ENCODE assay signal across 14 cellular contexts in the genomic region with DNA sequence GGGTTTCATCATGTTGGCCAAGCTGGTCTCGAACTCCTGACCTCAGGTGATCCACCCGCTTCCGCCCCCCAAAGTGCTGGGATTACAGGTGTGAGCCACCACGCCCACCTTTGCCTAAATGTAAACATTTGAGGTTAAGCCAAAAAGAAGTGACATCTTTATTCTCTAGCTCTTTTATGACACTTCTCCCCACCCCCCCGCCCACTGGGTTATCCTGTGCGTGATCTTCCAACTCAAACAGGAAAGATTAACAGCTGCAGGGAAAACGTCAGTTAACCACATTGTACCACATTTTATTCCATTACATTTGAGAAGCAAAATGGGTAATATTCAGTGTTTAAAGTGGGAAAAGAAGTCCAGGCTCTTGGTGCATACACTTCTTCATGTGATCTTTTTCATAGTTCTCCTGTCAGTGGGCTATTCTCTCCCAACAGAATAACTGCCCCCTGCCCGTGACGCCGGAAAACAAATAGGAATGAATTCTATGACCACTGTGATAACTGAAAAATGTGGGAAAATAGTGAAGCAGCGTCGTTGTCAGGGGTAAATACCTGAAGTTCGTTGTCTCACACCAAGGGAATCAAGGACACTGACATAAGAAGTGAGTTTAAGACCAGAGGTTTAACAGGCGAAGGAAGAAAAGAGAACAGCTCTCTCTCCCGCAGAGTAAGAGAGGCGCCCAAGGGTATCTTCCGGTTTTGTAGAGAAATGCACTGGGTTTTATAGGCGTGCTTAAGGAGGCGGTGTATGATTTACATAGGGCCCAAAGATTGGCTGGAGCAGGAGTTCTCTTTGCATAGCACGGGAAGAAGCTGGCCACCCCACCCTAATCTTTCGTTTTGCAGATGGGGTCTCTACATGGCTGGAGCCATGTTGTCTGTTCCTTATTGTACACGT. TPM values are rescaled to one million over a fixed set of nuclear protein-coding genes. Genes with fewer than 3 reads are reported as not detected.
A peak's percentile ranks its signal among the peaks of the same experiment; 100 is the strongest.
DNase-seq lines count a peak whose midpoint lies in the region; ATAC-seq and TF ChIP-seq lines count a peak whose summit lies in the region.
"Had no signal": no experiment of that assay in that cellular context is flagged by ENCODE, and none has a peak within 500 bp of the region (broad histone marks: within the 10 kb centered on the region; RNA-seq: fewer than 3 reads in every experiment).

No MANE protein-coding gene starts in this region.

- TF ChIP-seq CTCF in A673 (conservative IDR thresholded peaks at IDR 0.05; ENCODE audit: low read depth, low read length), result no peak

- no peak overlapping the region for H3K4me3 Mint-ChIP-seq in activated CD4-positive, alpha-beta T cell treated with anti-CD3 and anti-CD28 coated beads for 36 hours
- H3K4me3 Mint-ChIP-seq in dendritic cell treated with granulocyte-macrophage colony-stimulating factor and Interleukin-4, amounts not matched to agents 40 ng/mL and 50 ng/mL, for 4 days, result no peak overlapping the region
- H3K4me3 Mint-ChIP-seq: effector memory CD8-positive, alpha-beta T cell had no signal

- H3K27me3 ChIP-seq in A673 (replicated peaks; ENCODE audit: insufficient read depth, low read depth, low read length, poor library complexity), result no peaks in the 10 kb centered on the region
- H3K27me3 ChIP-seq: sigmoid colon had no signal

- POLR2A ChIA-PET in activated CD4-positive, alpha-beta T cell treated with anti-CD3 and anti-CD28 coated beads for 36 hours (lab: Charles Lee), result no interaction called here
- POLR2A ChIA-PET in A673 (lab: Charles Lee; ENCODE audit: low non-redundant PET), result no interaction called here

- no peaks in the 10 kb centered on the region for H3K9me3 Mint-ChIP-seq in activated CD4-positive, alpha-beta T cell treated with anti-CD3 and anti-CD28 coated beads for 36 hours (ENCODE audit: low read depth)
- peaks cover 6% of the 10 kb centered on the region for H3K9me3 Mint-ChIP-seq in dendritic cell treated with granulocyte-macrophage colony-stimulating factor and Interleukin-4, amounts not matched to agents 40 ng/mL and 50 ng/mL, for 4 days
- H3K9me3 Mint-ChIP-seq: effector memory CD8-positive, alpha-beta T cell had no signal

- H3K27me3 Mint-ChIP-seq in activated CD4-positive, alpha-beta T cell treated with anti-CD3 and anti-CD28 coated beads for 36 hours, result no peaks in the 10 kb centered on the region
- no peaks in the 10 kb centered on the region for H3K27me3 Mint-ChIP-seq in dendritic cell treated with granulocyte-macrophage colony-stimulating factor and Interleukin-4, amounts not matched to agents 40 ng/mL and 50 ng/mL, for 4 days

- no peaks in the 10 kb centered on the region for H3K36me3 ChIP-seq in A673 (ENCODE audit: insufficient read depth, low read length, poor library complexity, severe bottlenecking)
- H3K36me3 ChIP-seq: sigmoid colon had no signal

- no TSS peak for BruUV-seq in A673 (replicated peaks; lab: Mats Ljungman, UMichigan)

- peak; percentile 51 for ATAC-seq in activated CD4-positive, alpha-beta T cell treated with anti-CD3 and anti-CD28 coated beads for 36 hours
- ATAC-seq: A549; effector memory CD8-positive, alpha-beta T cell had no signal

- H3K4me3 ChIP-seq in Jurkat, Clone E6-1 (ENCODE audit: low read length), result no peak overlapping the region
- H3K4me3 ChIP-seq in A673 (ENCODE audit: low read depth, low read length, poor library complexity, severe bottlenecking), result no peak overlapping the region
- H3K4me3 ChIP-seq: A549, sigmoid colon had no signal

- H3K27ac Mint-ChIP-seq in activated CD4-positive, alpha-beta T cell treated with anti-CD3 and anti-CD28 coated beads for 36 hours, result peak overlapping the region; percentile 68
- peak overlapping the region; percentile 33 for H3K27ac Mint-ChIP-seq in dendritic cell treated with granulocyte-macrophage colony-stimulating factor and Interleukin-4, amounts not matched to agents 40 ng/mL and 50 ng/mL, for 4 days

- H3K4me1 Mint-ChIP-seq in activated CD4-positive, alpha-beta T cell treated with anti-CD3 and anti-CD28 coated beads for 36 hours, result peaks cover 20% of the 10 kb centered on the region
- peaks cover 18% of the 10 kb centered on the region for H3K4me1 Mint-ChIP-seq in dendritic cell treated with granulocyte-macrophage colony-stimulating factor and Interleukin-4, amounts not matched to agents 40 ng/mL and 50 ng/mL, for 4 days (ENCODE audit: low read depth)

- CTCF ChIA-PET in activated CD4-positive, alpha-beta T cell treated with anti-CD3 and anti-CD28 coated beads for 36 hours (lab: Charles Lee), result interaction anchor here (0.6 to 1.0 kb wide), 3 partner anchors 9 to 218 kb away, joined by 3 to 6 read pairs (median 3); partner anchors contain the start of gene SRD5A3
- CTCF ChIA-PET in A673 (lab: Charles Lee), result no interaction called here

- intact Hi-C loops in activated CD4-positive, alpha-beta T cell treated with anti-CD3 and anti-CD28 coated beads for 36 hours (cut with DNase I, micrococcal nuclease), result no loop called here
- intact Hi-C loops in dendritic cell treated with granulocyte-macrophage colony-stimulating factor and Interleukin-4, amounts not matched to agents 40 ng/mL and 50 ng/mL, for 4 days (cut with micrococcal nuclease), result no loop called here
- intact Hi-C loops in A673 (cut with micrococcal nuclease; ENCODE audit: unreplicated experiment), result no loop called here

- no peak overlapping the region for H3K27ac ChIP-seq in A673 (ENCODE audit: low read depth, low read length, poor library complexity, severe bottlenecking)
- H3K27ac ChIP-seq: A549, sigmoid colon had no signal

- H3K9me3 ChIP-seq in A673 (ENCODE audit: low read depth, low read length, poor library complexity, severe bottlenecking), result no peaks in the 10 kb centered on the region
- H3K9me3 ChIP-seq: A549, sigmoid colon had no signal

- no peaks in the 10 kb centered on the region for H3K4me1 ChIP-seq in A673 (ENCODE audit: insufficient read depth, low read length, poor library complexity, severe bottlenecking)
- H3K4me1 ChIP-seq: A549, sigmoid colon had no signal

- H3K36me3 Mint-ChIP-seq in activated CD4-positive, alpha-beta T cell treated with anti-CD3 and anti-CD28 coated beads for 36 hours (ENCODE audit: low read depth), result no peaks in the 10 kb centered on the region
- H3K36me3 Mint-ChIP-seq in dendritic cell treated with granulocyte-macrophage colony-stimulating factor and Interleukin-4, amounts not matched to agents 40 ng/mL and 50 ng/mL, for 4 days (ENCODE audit: low read depth), result no peaks in the 10 kb centered on the region

- in situ Hi-C loops in SK-MEL-5 (cut with HindIII; ENCODE audit: low pct_unique_long_range_greater_than_20kb, low sequenced_read_pairs), result no loop called here

- DNase-seq in activated CD4-positive, alpha-beta T cell treated with anti-CD3 and anti-CD28 coated beads for 36 hours, result peak; percentile 59
- DNase-seq in activated CD4-positive, alpha-beta T cell treated with anti-CD3 and anti-CD28 coated beads, Interleukin-2, amount 50 U/mL, for 4 hours, result no peak
- peak; percentile 76 for DNase-seq in Jurkat, Clone E6-1 (ENCODE audit: low read depth, low spot score)
- DNase-seq in SK-MEL-5 (ENCODE audit: low read depth, low spot score), result peak; percentile 30
- DNase-seq in COR-L47 (lab: John Stamatoyannopoulos, UW), result no peak
- no peak for DNase-seq in NCI-H187 treated with DMSO at 0.1 percent for 48 hours (lab: John Stamatoyannopoulos, UW)
- DNase-seq in A673 (ENCODE audit: low spot score), result no peak
- DNase-seq: effector memory CD8-positive, alpha-beta T cell; NCI-H1105; NCI-H446 treated with DMSO at 0.1 percent for 48 hours; SHP77; sigmoid colon had no signal

RNA-seq across cellular contexts. Expression of gene SRD5A3, which starts 9.7 kb away (rescaled TPM):
- total RNA-seq in activated CD4-positive, alpha-beta T cell treated with anti-CD3 and anti-CD28 coated beads for 36 hours, result 10 to 100 TPM; 20.5 to 24.6 TPM
- 78.8 TPM for polyA plus RNA-seq in Jurkat, Clone E6-1 (2012; ENCODE audit: insufficient read depth, insufficient read length)
- 37.1 and 37.8 TPM in 2 replicates for total RNA-seq in SK-MEL-5 (2014; rRNA removed; shearing (Covaris generic))
- polyA plus RNA-seq in SK-MEL-5 (2015; cell fraction: cytosol; rRNA removed), result 13.0 and 22.4 TPM in 2 replicates
- 2.0 and 2.8 TPM in 2 replicates for polyA plus RNA-seq in SK-MEL-5 (2015; cell fraction: nucleus; rRNA removed)
- total RNA-seq in A673 (2021), result 40.4 and 48.1 TPM in 2 replicates

RNA-seq across cellular contexts. Expression of gene TMEM165, which starts 59.4 kb away (rescaled TPM):
- total RNA-seq in activated CD4-positive, alpha-beta T cell treated with anti-CD3 and anti-CD28 coated beads for 36 hours, result 10 to 100 TPM; 43.4 to 49.5 TPM
- polyA plus RNA-seq in Jurkat, Clone E6-1 (2012; ENCODE audit: insufficient read depth, insufficient read length), result 33.1 TPM
- 112 and 117 TPM in 2 replicates for total RNA-seq in SK-MEL-5 (2014; rRNA removed; shearing (Covaris generic))
- polyA plus RNA-seq in SK-MEL-5 (2015; cell fraction: cytosol; rRNA removed), result 113 and 146 TPM in 2 replicates
- 71.9 and 124 TPM in 2 replicates for polyA plus RNA-seq in SK-MEL-5 (2015; cell fraction: nucleus; rRNA removed)
- 33.5 and 34.7 TPM in 2 replicates for total RNA-seq in A673 (2021)

Comparison
In these comparisons a context has a peak if more than half of its experiments do, and no peak if none do; other contexts are left out.
1. DNase-seq: peak in activated CD4-positive, alpha-beta T cell treated with anti-CD3 and anti-CD28 coated beads for 36 hours (single experiment), Jurkat, Clone E6-1 (single experiment) and SK-MEL-5 (single experiment); none in activated CD4-positive, alpha-beta T cell treated with anti-CD3 and anti-CD28 coated beads, Interleukin-2, amount 50 U/mL, for 4 hours (0 of 2), COR-L47 (single experiment), NCI-H187 treated with DMSO at 0.1 percent for 48 hours (single experiment) and A673 (single experiment).